ENCODE assay signal across 12 cellular contexts in the genomic region with DNA sequence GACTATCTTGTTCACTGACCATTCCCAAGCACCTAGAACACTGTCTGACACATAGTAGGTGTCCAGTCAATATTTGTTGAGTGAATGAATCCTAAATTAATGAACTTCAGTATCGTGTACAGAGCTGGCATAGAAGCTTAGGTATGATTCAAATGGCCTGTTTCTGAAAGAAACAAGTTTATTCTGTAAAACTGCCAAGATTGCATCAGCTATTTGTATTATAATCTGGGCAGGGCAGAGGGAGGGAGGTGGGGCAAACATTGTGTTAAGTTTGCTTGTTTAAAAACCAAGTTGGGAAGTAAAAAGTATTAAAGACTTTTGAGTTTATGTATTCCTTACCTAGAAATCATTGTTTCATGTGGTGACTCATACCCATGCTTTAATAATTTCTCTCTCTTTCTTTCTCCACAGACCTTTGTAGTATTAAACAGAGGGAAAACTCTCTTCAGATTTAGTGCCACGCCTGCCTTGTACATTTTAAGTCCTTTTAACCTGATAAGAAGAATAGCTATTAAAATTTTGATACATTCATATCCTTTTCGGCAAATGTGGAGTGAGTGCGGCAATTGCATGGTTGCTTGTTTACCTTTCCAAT.
DNase-seq lines count a peak whose midpoint lies in the region; ATAC-seq and TF ChIP-seq lines count a peak whose summit lies in the region.
"Had no signal": no experiment of that assay in that cellular context is flagged by ENCODE, and none has a peak within 500 bp of the region (broad histone marks: within the 10 kb centered on the region; RNA-seq: fewer than 3 reads in every experiment).

No MANE protein-coding gene starts in this region.

- CTCF ChIA-PET in CD8-positive, alpha-beta T cell (lab: Charles Lee), result no interaction called here

- H3K4me3 ChIP-seq in right atrium auricular region (no peak overlapping the region), hepatocyte (no peak overlapping the region)
- no peak overlapping the region for H3K4me3 ChIP-seq in CD8-positive, alpha-beta T cell (ENCODE audit: low read depth, low read length)

- H3K9me3 ChIP-seq in right atrium auricular region, result no peaks in the 10 kb centered on the region
- no peaks in the 10 kb centered on the region for H3K9me3 ChIP-seq in hepatocyte (ENCODE audit: low read depth)
- no peaks in the 10 kb centered on the region for H3K9me3 ChIP-seq in CD8-positive, alpha-beta T cell (ENCODE audit: low read length)

- H3K27ac ChIP-seq in right atrium auricular region, result no peak overlapping the region
- peak overlapping the region; percentile 39 for H3K27ac ChIP-seq in hepatocyte
- no peak overlapping the region for H3K27ac ChIP-seq in CD8-positive, alpha-beta T cell (ENCODE audit: low read depth, low read length)

- TF ChIP-seq CTCF in right atrium auricular region (IDR thresholded peaks at IDR 0.05), result no peak
- TF ChIP-seq CTCF in hepatocyte (IDR thresholded peaks at IDR 0.05; ENCODE audit: poor library complexity), result no peak
- no peak for TF ChIP-seq CTCF in CD8-positive, alpha-beta T cell (IDR thresholded peaks at IDR 0.05)

- ATAC-seq in Right ventricle myocardium superior (ENCODE audit: poor library complexity) (peak; percentile 20), HG03442 (IDR thresholded peaks at IDR 0.05; ENCODE audit: unreplicated experiment) (no peak)
- no peak for ATAC-seq in CD8-positive, alpha-beta T cell
- ATAC-seq: activated CD8-positive, alpha-beta memory T cell treated with anti-CD3 and anti-CD28 coated beads, Interleukin-2, amount 10 ng/mL, durations not matched to agents 7 days and 5 days had no signal

- intact Hi-C loops in Right ventricle myocardium superior (cut with DNase I), result no loop called here
- intact Hi-C loops in CD8-positive, alpha-beta T cell (cut with DNase I, micrococcal nuclease), result no loop called here

- 55% methylated on average over 4 of the region's 4 CpGs for WGBS in hepatocyte (ENCODE audit: low lambda C conversion rate, missing lambda C conversion rate)

- H3K27me3 Mint-ChIP-seq in immature natural killer cell (ENCODE audit: low read depth in 3 of 3), result peaks cover 0 to 6% (median 0%) of the 10 kb centered on the region in 3 donors
- H3K27me3 Mint-ChIP-seq in CD8-positive, alpha-beta T cell (ENCODE audit: low read depth), result peaks cover 3% of the 10 kb centered on the region

- no peaks in the 10 kb centered on the region for H3K4me1 Mint-ChIP-seq in immature natural killer cell
- H3K4me1 Mint-ChIP-seq in CD8-positive, alpha-beta T cell (ENCODE audit: low read depth), result peaks cover 7% of the 10 kb centered on the region
- H3K4me1 Mint-ChIP-seq: B cell had no signal

- no peak overlapping the region for H3K4me2 ChIP-seq in hepatocyte

- no peak for DNase-seq in Right ventricle myocardium superior
- DNase-seq in right atrium auricular region (ENCODE audit: low spot score), result no peak
- DNase-seq in amniotic epithelial cell (ENCODE audit: low read depth), result peak; percentile 55
- DNase-seq in hepatocyte (ENCODE audit: low spot score), result no peak
- no peak for DNase-seq in immature natural killer cell
- DNase-seq in CD8-positive, alpha-beta T cell, result no peak
- no peak for DNase-seq in SW 1271 (lab: John Stamatoyannopoulos, UW)
- DNase-seq: activated CD8-positive, alpha-beta memory T cell treated with anti-CD3 and anti-CD28 coated beads, Interleukin-2, amount 10 ng/mL, durations not matched to agents 7 days and 5 days; NCI-H1436 treated with DMSO at 0.1 percent for 48 hours; stimulated activated CD8-positive, alpha-beta memory T cell treated with anti-CD3 and anti-CD28 coated beads, Interleukin-4, amount 100 ng/mL, for 48 hours had no signal

- no peaks in the 10 kb centered on the region for H3K9me2 ChIP-seq in hepatocyte (replicated peaks; ENCODE audit: insufficient read depth)

- H3K9me3 Mint-ChIP-seq in immature natural killer cell, result no peaks in the 10 kb centered on the region
- H3K9me3 Mint-ChIP-seq in CD8-positive, alpha-beta T cell, result no peaks in the 10 kb centered on the region

- H3K27me3 ChIP-seq in right atrium auricular region, result no peaks in the 10 kb centered on the region
- H3K27me3 ChIP-seq in hepatocyte, result no peaks in the 10 kb centered on the region
- no peaks in the 10 kb centered on the region for H3K27me3 ChIP-seq in CD8-positive, alpha-beta T cell (ENCODE audit: insufficient read depth, low read length)

- no peak overlapping the region for H2AFZ ChIP-seq in hepatocyte

- no peaks in the 10 kb centered on the region for H3K4me1 ChIP-seq in right atrium auricular region
- peaks cover 16% of the 10 kb centered on the region for H3K4me1 ChIP-seq in hepatocyte (ENCODE audit: insufficient read depth)
- no peaks in the 10 kb centered on the region for H3K4me1 ChIP-seq in CD8-positive, alpha-beta T cell (ENCODE audit: insufficient read depth, low read length)

- no peaks in the 10 kb centered on the region for H4K20me1 ChIP-seq in hepatocyte (ENCODE audit: insufficient read depth, poor library complexity, severe bottlenecking)

- no peak overlapping the region for H3K4me3 Mint-ChIP-seq in immature natural killer cell
- H3K4me3 Mint-ChIP-seq in CD8-positive, alpha-beta T cell, result no peak overlapping the region
- H3K4me3 Mint-ChIP-seq: activated CD8-positive, alpha-beta memory T cell treated with anti-CD3 and anti-CD28 coated beads, Interleukin-2, amount 10 ng/mL, durations not matched to agents 7 days and 5 days; B cell had no signal

- POLR2A ChIA-PET in CD8-positive, alpha-beta T cell (lab: Charles Lee), result no interaction called here

- H3K36me3 ChIP-seq in right atrium auricular region, result no peaks in the 10 kb centered on the region
- H3K36me3 ChIP-seq in hepatocyte (replicated peaks; ENCODE audit: insufficient read depth, low read depth), result no peaks in the 10 kb centered on the region
- no peaks in the 10 kb centered on the region for H3K36me3 ChIP-seq in CD8-positive, alpha-beta T cell (ENCODE audit: insufficient read depth, low read length)

- H3K36me3 Mint-ChIP-seq in immature natural killer cell, result no peaks in the 10 kb centered on the region
- no peaks in the 10 kb centered on the region for H3K36me3 Mint-ChIP-seq in CD8-positive, alpha-beta T cell
- H3K36me3 Mint-ChIP-seq: activated CD8-positive, alpha-beta memory T cell treated with anti-CD3 and anti-CD28 coated beads, Interleukin-2, amount 10 ng/mL, durations not matched to agents 7 days and 5 days had no signal

- no peaks in the 10 kb centered on the region for H3K79me2 ChIP-seq in hepatocyte

- no peak overlapping the region for H3K27ac Mint-ChIP-seq in immature natural killer cell
- no peak overlapping the region for H3K27ac Mint-ChIP-seq in CD8-positive, alpha-beta T cell
- H3K27ac Mint-ChIP-seq: activated CD8-positive, alpha-beta memory T cell treated with anti-CD3 and anti-CD28 coated beads, Interleukin-2, amount 10 ng/mL, durations not matched to agents 7 days and 5 days; B cell had no signal
